ENCODE assay signal across 9 cellular contexts in the genomic region with DNA sequence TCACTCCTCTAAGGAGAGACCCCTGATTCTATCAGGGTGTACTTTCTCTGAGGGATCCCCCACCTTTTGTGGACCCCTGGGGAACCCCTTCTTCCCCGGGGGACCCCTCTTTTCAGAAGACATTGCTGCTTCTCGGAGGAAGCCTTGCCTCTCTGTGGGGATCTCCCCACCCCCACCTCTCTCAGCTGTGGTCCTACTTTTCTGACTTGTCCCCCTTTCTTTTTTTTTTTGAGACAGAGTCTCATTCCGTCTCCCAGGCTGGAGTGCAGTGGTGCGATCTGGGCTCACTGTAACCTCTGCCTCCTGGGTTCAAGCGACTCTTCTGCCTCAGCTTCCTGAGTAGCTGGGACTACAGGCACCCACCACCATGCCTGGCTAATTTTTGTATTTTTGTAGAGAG. TPM values are rescaled to one million over a fixed set of nuclear protein-coding genes. Genes with fewer than 3 reads are reported as not detected.
DNase-seq lines count a peak whose midpoint lies in the region; ATAC-seq and TF ChIP-seq lines count a peak whose summit lies in the region.
"Had no signal": no experiment of that assay in that cellular context is flagged by ENCODE, and none has a peak within 500 bp of the region (broad histone marks: within the 10 kb centered on the region; RNA-seq: fewer than 3 reads in every experiment).

No MANE protein-coding gene starts in this region.

- TF ChIP-seq CTCF in neural crest cell (conservative IDR thresholded peaks at IDR 0.05): no peak
- TF ChIP-seq CTCF in gastroesophageal sphincter (IDR thresholded peaks at IDR 0.05): no peak

- H3K4me3 ChIP-seq in CD4-positive, CD25-positive, alpha-beta regulatory T cell (ENCODE audit: low read depth, low read length): peak overlapping the region; percentile 74
- peak overlapping the region; percentile 98 for H3K4me3 ChIP-seq in MG63
- H3K4me3 ChIP-seq in gastroesophageal sphincter: peak overlapping the region in 1 of 2 donors; percentile 92

- H3K9me3 ChIP-seq in CD4-positive, CD25-positive, alpha-beta regulatory T cell (ENCODE audit: control insufficient read depth in 2 of 2, low read length in 2 of 2): no peaks in the 10 kb centered on the region
- H3K9me3 ChIP-seq in MG63: no peaks in the 10 kb centered on the region
- H3K9me3 ChIP-seq in gastroesophageal sphincter: no peaks in the 10 kb centered on the region
- H3K9me3 ChIP-seq: Peyer's patch had no signal

- TF ChIP-seq EP300 in gastroesophageal sphincter (IDR thresholded peaks at IDR 0.05): no peak

- H3K27ac ChIP-seq in CD4-positive, CD25-positive, alpha-beta regulatory T cell (ENCODE audit: insufficient read depth, low read length, poor library complexity, severe bottlenecking): peak overlapping the region; percentile 80
- peak overlapping the region in 1 of 4 donors; percentile 89 for H3K27ac ChIP-seq in gastroesophageal sphincter

- peak overlapping the region; percentile 90 to 97 (median 96) for H3K27ac Mint-ChIP-seq in CD4-positive, CD25-positive, alpha-beta regulatory T cell
- H3K27ac Mint-ChIP-seq in dendritic cell treated with granulocyte-macrophage colony-stimulating factor and Interleukin-4, amounts not matched to agents 40 ng/mL and 50 ng/mL, for 4 days: peak overlapping the region; percentile 98
- H3K27ac Mint-ChIP-seq in neural crest cell (ENCODE audit: unreplicated experiment): peak overlapping the region; percentile 86

- H3K4me1 Mint-ChIP-seq in CD4-positive, CD25-positive, alpha-beta regulatory T cell: peaks cover 9 to 70% (median 52%) of the 10 kb centered on the region in 4 donors
- peaks cover 78% of the 10 kb centered on the region for H3K4me1 Mint-ChIP-seq in dendritic cell treated with granulocyte-macrophage colony-stimulating factor and Interleukin-4, amounts not matched to agents 40 ng/mL and 50 ng/mL, for 4 days (ENCODE audit: low read depth)
- peaks cover 46% of the 10 kb centered on the region for H3K4me1 Mint-ChIP-seq in neural crest cell

- H3K36me3 Mint-ChIP-seq in CD4-positive, CD25-positive, alpha-beta regulatory T cell: peaks cover 8% of the 10 kb centered on the region
- peaks cover 48% of the 10 kb centered on the region for H3K36me3 Mint-ChIP-seq in dendritic cell treated with granulocyte-macrophage colony-stimulating factor and Interleukin-4, amounts not matched to agents 40 ng/mL and 50 ng/mL, for 4 days (ENCODE audit: low read depth)
- H3K36me3 Mint-ChIP-seq in neural crest cell (ENCODE audit: low read depth): no peaks in the 10 kb centered on the region

- no peaks in the 10 kb centered on the region for H3K27me3 Mint-ChIP-seq in CD4-positive, CD25-positive, alpha-beta regulatory T cell
- no peaks in the 10 kb centered on the region for H3K27me3 Mint-ChIP-seq in dendritic cell treated with granulocyte-macrophage colony-stimulating factor and Interleukin-4, amounts not matched to agents 40 ng/mL and 50 ng/mL, for 4 days
- no peaks in the 10 kb centered on the region for H3K27me3 Mint-ChIP-seq in neural crest cell (ENCODE audit: low read depth)

- no peak for TF ChIP-seq POLR2A in gastroesophageal sphincter (IDR thresholded peaks at IDR 0.05)

- WGBS in gastroesophageal sphincter (ENCODE audit: low coverage in 1 of 2), 2 donors: 72 to 75% methylated on average over 2 to 3 of the region's 5 CpGs

- H3K9me3 Mint-ChIP-seq in CD4-positive, CD25-positive, alpha-beta regulatory T cell: no peaks in the 10 kb centered on the region
- no peaks in the 10 kb centered on the region for H3K9me3 Mint-ChIP-seq in dendritic cell treated with granulocyte-macrophage colony-stimulating factor and Interleukin-4, amounts not matched to agents 40 ng/mL and 50 ng/mL, for 4 days
- no peaks in the 10 kb centered on the region for H3K9me3 Mint-ChIP-seq in neural crest cell

- peaks cover 2% of the 10 kb centered on the region for H3K36me3 ChIP-seq in CD4-positive, CD25-positive, alpha-beta regulatory T cell (ENCODE audit: control insufficient read depth, insufficient read depth, low read length)
- H3K36me3 ChIP-seq in MG63 (peaks cover 13% of the 10 kb centered on the region), gastroesophageal sphincter (no peaks in the 10 kb centered on the region)
- H3K36me3 ChIP-seq: Peyer's patch had no signal

- intact Hi-C loops in dendritic cell treated with granulocyte-macrophage colony-stimulating factor and Interleukin-4, amounts not matched to agents 40 ng/mL and 50 ng/mL, for 4 days (cut with micrococcal nuclease): loop anchor here (2.0 kb wide), 1 partner anchor 20 kb away; no protein-coding TSS in a partner anchor

- DNase-seq in CD4-positive, CD25-positive, alpha-beta regulatory T cell: no peak
- DNase-seq in MG63 (no peak), neural crest cell (ENCODE audit: low read depth, low spot score) (no peak), NCI-H748 treated with DMSO at 0.1 percent for 48 hours (lab: John Stamatoyannopoulos, UW) (no peak), HK-2 (ENCODE audit: unreplicated experiment) (no peak)
- DNase-seq: Peyer's patch had no signal

- no peak for ATAC-seq in CD4-positive, CD25-positive, alpha-beta regulatory T cell (ENCODE audit: low read depth in 2 of 2)
- ATAC-seq in GM18511 (IDR thresholded peaks at IDR 0.05; ENCODE audit: unreplicated experiment) (no peak), gastroesophageal sphincter (no peak)

- H3K27me3 ChIP-seq in CD4-positive, CD25-positive, alpha-beta regulatory T cell (ENCODE audit: control insufficient read depth, insufficient read depth, low read length): no peaks in the 10 kb centered on the region
- H3K27me3 ChIP-seq in MG63 (no peaks in the 10 kb centered on the region), gastroesophageal sphincter (no peaks in the 10 kb centered on the region)
- H3K27me3 ChIP-seq: Peyer's patch had no signal

- peak overlapping the region; percentile 92 to 99 (median 96) for H3K4me3 Mint-ChIP-seq in CD4-positive, CD25-positive, alpha-beta regulatory T cell
- peak overlapping the region; percentile 98 for H3K4me3 Mint-ChIP-seq in dendritic cell treated with granulocyte-macrophage colony-stimulating factor and Interleukin-4, amounts not matched to agents 40 ng/mL and 50 ng/mL, for 4 days
- H3K4me3 Mint-ChIP-seq in neural crest cell: peak overlapping the region; percentile 95

- peaks cover 65% of the 10 kb centered on the region for H3K4me1 ChIP-seq in CD4-positive, CD25-positive, alpha-beta regulatory T cell (ENCODE audit: control insufficient read depth, insufficient read depth, low read length, poor library complexity, severe bottlenecking)
- peaks cover 0 to 57% (median 11%) of the 10 kb centered on the region in 3 donors for H3K4me1 ChIP-seq in gastroesophageal sphincter

RNA-seq across cellular contexts. Expression of a gene that starts 18.4 kb away (rescaled TPM):
- 134 TPM for total RNA-seq in CD4-positive, CD25-positive, alpha-beta regulatory T cell
- 10 to 100 TPM in 1 of 4 donors, 1 to 10 TPM in 3; 8.1 to 13.9 (median 9.7) TPM for polyA plus RNA-seq in CD4-positive, CD25-positive, alpha-beta regulatory T cell
- 46.3 and 69.1 TPM in 2 replicates for total RNA-seq in MG63 (2014; rRNA removed; shearing (Covaris generic); ENCODE audit: low replicate concordance)
- total RNA-seq in neural crest cell: 150 and 158 TPM in 2 replicates
- total RNA-seq in gastroesophageal sphincter: 10 to 100 TPM; 30.9 to 69.0 (median 36.6) TPM
